Comparison of ENCODE assay signal across 15 cellular contexts in genomic region chr3:153973722-153974121, GRCh38.
DNase-seq lines count a peak whose midpoint lies in the region; ATAC-seq and TF ChIP-seq lines count a peak whose summit lies in the region.
"Had no signal": no experiment of that assay in that cellular context is flagged by ENCODE, and none has a peak within 500 bp of the region (broad histone marks: within the 10 kb centered on the region; RNA-seq: fewer than 3 reads in every experiment).

No MANE protein-coding gene starts in this region.

- TF ChIP-seq CTCF in type B pancreatic cell (conservative IDR thresholded peaks at IDR 0.05) (no peak), right lobe of liver (IDR thresholded peaks at IDR 0.05) (no peak)

- WGBS in right lobe of liver (ENCODE audit: insufficient coverage, low coverage, low lambda C conversion rate, missing lambda C conversion rate), result 11% methylated on average over 1 of the region's 1 CpG

- no peaks in the 10 kb centered on the region for H3K27me3 ChIP-seq in right lobe of liver

- DNase-seq in Ammon's horn (ENCODE audit: low spot score) (peak; percentile 10), type B pancreatic cell (ENCODE audit: extremely low spot score, unreplicated experiment) (no peak), NCI-H146 (lab: John Stamatoyannopoulos, UW) (no peak), right lobe of liver (no peak)
- DNase-seq in activated naive CD8-positive, alpha-beta T cell treated with anti-CD3 and anti-CD28 coated beads, Interleukin-2, amount 50 U/mL, for 24 hours, result no peak
- DNase-seq: 8988T, activated T-cell treated with anti-CD3 and anti-CD28 coated beads for 4 hours, NCI-H1436, trophoblast cell had no signal

- H3K27ac ChIP-seq in right lobe of liver, result no peak overlapping the region

- no peaks in the 10 kb centered on the region for H3K27me3 Mint-ChIP-seq in type B pancreatic cell
- peaks cover 3% of the 10 kb centered on the region for H3K27me3 Mint-ChIP-seq in activated naive CD8-positive, alpha-beta T cell treated with anti-CD3 and anti-CD28 coated beads, Interleukin-2, amount 50 U/mL, for 24 hours
- H3K27me3 Mint-ChIP-seq: IgD-negative memory B cell had no signal

- H3K4me1 Mint-ChIP-seq in type B pancreatic cell (ENCODE audit: unreplicated experiment), result peaks cover 9% of the 10 kb centered on the region
- H3K4me1 Mint-ChIP-seq in activated naive CD8-positive, alpha-beta T cell treated with anti-CD3 and anti-CD28 coated beads, Interleukin-2, amount 50 U/mL, for 24 hours, result no peaks in the 10 kb centered on the region
- H3K4me1 Mint-ChIP-seq: IgD-negative memory B cell, memory B cell had no signal

- no peak overlapping the region for H3K4me3 ChIP-seq in right lobe of liver
- H3K4me3 ChIP-seq: HAP-1 had no signal

- no peak overlapping the region for H3K27ac Mint-ChIP-seq in type B pancreatic cell
- no peak overlapping the region for H3K27ac Mint-ChIP-seq in activated naive CD8-positive, alpha-beta T cell treated with anti-CD3 and anti-CD28 coated beads, Interleukin-2, amount 50 U/mL, for 24 hours
- H3K27ac Mint-ChIP-seq: IgD-negative memory B cell, memory B cell had no signal

- TF ChIP-seq POLR2A in right lobe of liver (IDR thresholded peaks at IDR 0.05), result no peak

- H3K9me3 ChIP-seq in right lobe of liver, result no peaks in the 10 kb centered on the region
- H3K9me3 ChIP-seq: HAP-1 had no signal

- no peaks in the 10 kb centered on the region for H3K36me3 ChIP-seq in right lobe of liver
- H3K36me3 ChIP-seq: HAP-1 had no signal

- no peaks in the 10 kb centered on the region for H3K36me3 Mint-ChIP-seq in type B pancreatic cell
- no peaks in the 10 kb centered on the region for H3K36me3 Mint-ChIP-seq in activated naive CD8-positive, alpha-beta T cell treated with anti-CD3 and anti-CD28 coated beads, Interleukin-2, amount 50 U/mL, for 24 hours (ENCODE audit: low read depth)
- H3K36me3 Mint-ChIP-seq: IgD-negative memory B cell, memory B cell had no signal

- no peaks in the 10 kb centered on the region for H3K4me1 ChIP-seq in right lobe of liver
- H3K4me1 ChIP-seq: HAP-1 had no signal

- H3K4me3 Mint-ChIP-seq in type B pancreatic cell, result no peak overlapping the region
- H3K4me3 Mint-ChIP-seq in activated naive CD8-positive, alpha-beta T cell treated with anti-CD3 and anti-CD28 coated beads, Interleukin-2, amount 50 U/mL, for 24 hours, result no peak overlapping the region
- H3K4me3 Mint-ChIP-seq: IgD-negative memory B cell, memory B cell had no signal

- H3K9me3 Mint-ChIP-seq in type B pancreatic cell, result no peaks in the 10 kb centered on the region
- no peaks in the 10 kb centered on the region for H3K9me3 Mint-ChIP-seq in activated naive CD8-positive, alpha-beta T cell treated with anti-CD3 and anti-CD28 coated beads, Interleukin-2, amount 50 U/mL, for 24 hours
- H3K9me3 Mint-ChIP-seq: IgD-negative memory B cell, memory B cell had no signal

- ATAC-seq in GM19351 (IDR thresholded peaks at IDR 0.05; ENCODE audit: unreplicated experiment) (peak; percentile 56), HG02571 (IDR thresholded peaks at IDR 0.05; ENCODE audit: unreplicated experiment) (peak; percentile 75), HG03175 (IDR thresholded peaks at IDR 0.05; ENCODE audit: unreplicated experiment) (peak; percentile 52), right lobe of liver (no peak)
- ATAC-seq in activated naive CD8-positive, alpha-beta T cell treated with anti-CD3 and anti-CD28 coated beads, Interleukin-2, amount 50 U/mL, for 24 hours, result no peak

- intact Hi-C loops in right lobe of liver (cut with DNase I), result no loop called here

Comparison
In these comparisons a context has a peak if more than half of its experiments do, and no peak if none do; other contexts are left out.
1. ATAC-seq: peak in GM19351 (single experiment), HG02571 (single experiment) and HG03175 (single experiment); none in activated naive CD8-positive, alpha-beta T cell treated with anti-CD3 and anti-CD28 coated beads, Interleukin-2, amount 50 U/mL, for 24 hours (single experiment) and right lobe of liver (0 of 4).